In genomic region chr6:3139090-3139903, GRCh38 we compare ENCODE assay signal across 8 cellular contexts. TPM values are rescaled to one million over a fixed set of nuclear protein-coding genes. Genes with fewer than 3 reads are reported as not detected.
A peak's percentile ranks its signal among the peaks of the same experiment; 100 is the strongest.
DNase-seq lines count a peak whose midpoint lies in the region; ATAC-seq and TF ChIP-seq lines count a peak whose summit lies in the region.

No MANE protein-coding gene starts in this region.

- H4K20me1 ChIP-seq in IMR-90 (ENCODE audit: insufficient read depth, low read length): no peaks in the 10 kb centered on the region

- peak overlapping the region; percentile 44 for H2BK5ac ChIP-seq in IMR-90 (ENCODE audit: low read depth, low read length, poor library complexity, severe bottlenecking)

- no peaks in the 10 kb centered on the region for H3K9me3 Mint-ChIP-seq in natural killer cell treated with Interleukin-12 subunit alpha and Interleukin-12 subunit beta and Interleukin-15 and Interleukin-18, amount 100 ng/mL, for 72 hours

- no peak overlapping the region for H4K5ac ChIP-seq in IMR-90 (ENCODE audit: low read depth, low read length)

- H2BK15ac ChIP-seq in IMR-90 (ENCODE audit: low read depth, low read length): 0 out of 3 replicates have a peak overlapping the region, but pooled peaks have one; percentile 6

- H3K27ac ChIP-seq in C4-2B (peak overlapping the region; percentile 79), IMR-90 (ENCODE audit: insufficient read depth, low read length) (peak overlapping the region; percentile 11; the same call in 1 of the 2 replicates), SJCRH30 (no peak overlapping the region), right cardiac atrium (ENCODE audit: low read length) (peak overlapping the region; percentile 51), thyroid gland (peak overlapping the region in 1 of 3 donors; percentile 66)

- peak; percentile 85 for ATAC-seq in IMR-90 (ENCODE audit: low read depth)
- ATAC-seq in right cardiac atrium: peak; percentile 81 to 90
- no peak for ATAC-seq in natural killer cell treated with Interleukin-12 subunit alpha and Interleukin-12 subunit beta and Interleukin-15 and Interleukin-18, amount 100 ng/mL, for 72 hours

- peaks cover 7% of the 10 kb centered on the region for H3K36me3 Mint-ChIP-seq in natural killer cell treated with Interleukin-12 subunit alpha and Interleukin-12 subunit beta and Interleukin-15 and Interleukin-18, amount 100 ng/mL, for 72 hours

- peaks cover 12% of the 10 kb centered on the region; the same call in 1 of the 2 replicates for H3K9me1 ChIP-seq in IMR-90 (ENCODE audit: insufficient read depth, low read length)

- no peak overlapping the region for H3K23ac ChIP-seq in IMR-90 (ENCODE audit: low read depth, low read length)

- peaks cover 0 to 7% of the 10 kb centered on the region in 2 donors for H3K4me1 Mint-ChIP-seq in natural killer cell treated with Interleukin-12 subunit alpha and Interleukin-12 subunit beta and Interleukin-15 and Interleukin-18, amount 100 ng/mL, for 72 hours (ENCODE audit: low read depth in 2 of 2)

- H2BK120ac ChIP-seq in IMR-90 (ENCODE audit: low read depth, low read length): peak overlapping the region; percentile 44

- peak; percentile 91 for DNase-seq in IMR-90
- peak; percentile 56 to 58 for DNase-seq in SJCRH30
- DNase-seq in right cardiac atrium: peak; percentile 50 to 81 (median 75)
- peak; percentile 48 to 69 for DNase-seq in thyroid gland
- DNase-seq in stimulated activated CD8-positive, alpha-beta memory T cell treated with anti-CD3 and anti-CD28 coated beads, Interleukin-4, amount 100 ng/mL, for 48 hours: no peak
- DNase-seq in natural killer cell treated with Interleukin-12 subunit alpha and Interleukin-12 subunit beta and Interleukin-15 and Interleukin-18, amount 100 ng/mL, for 72 hours (ENCODE audit: low spot score): no peak
- DNase-seq in NCI-H128 (lab: John Stamatoyannopoulos, UW; ENCODE audit: unreplicated experiment): no peak

- H2AFZ ChIP-seq in IMR-90 (replicated peaks; ENCODE audit: low read length, poor library complexity): peak overlapping the region; percentile 60

- TF ChIP-seq POLR2A in IMR-90 (IDR thresholded peaks at IDR 0.05; ENCODE audit: low read depth, low read length): no peak
- TF ChIP-seq POLR2A in thyroid gland (IDR thresholded peaks at IDR 0.05): peak in 1 of 2 donors; percentile 22

- no peak overlapping the region; the same call in 1 of the 2 replicates for H3K18ac ChIP-seq in IMR-90 (ENCODE audit: low read depth, low read length)

- CTCF ChIA-PET in IMR-90 (lab: Yijun Ruan, JAX): interaction anchor here (1.0 to 1.3 kb wide), 2 partner anchors 16 to 70 kb away, joined by 3 read pairs; no protein-coding TSS in a partner anchor

- peak overlapping the region; percentile 8; the same call in 1 of the 2 replicates for H3K4me2 ChIP-seq in IMR-90 (ENCODE audit: low read depth, low read length)

- no peak for TF ChIP-seq CTCF in C4-2B (conservative IDR thresholded peaks at IDR 0.05)
- TF ChIP-seq CTCF in IMR-90 (conservative IDR thresholded peaks at IDR 0.05; ENCODE audit: low read depth, low read length): no peak
- no peak for TF ChIP-seq CTCF in thyroid gland (IDR thresholded peaks at IDR 0.05)

- no peaks in the 10 kb centered on the region for H3K27me3 Mint-ChIP-seq in natural killer cell treated with Interleukin-12 subunit alpha and Interleukin-12 subunit beta and Interleukin-15 and Interleukin-18, amount 100 ng/mL, for 72 hours

- H2AK5ac ChIP-seq in IMR-90 (ENCODE audit: low read depth, low read length): peak overlapping the region; percentile 2; the same call in 1 of the 2 replicates

- H3K36me3 ChIP-seq in IMR-90 (ENCODE audit: control insufficient read depth, insufficient read depth, low read length) (peaks cover 16% of the 10 kb centered on the region; the same call in 1 of the 2 replicates), SJCRH30 (no peaks in the 10 kb centered on the region), thyroid gland (peaks cover 0 to 3% of the 10 kb centered on the region in 2 donors)

- H2BK20ac ChIP-seq in IMR-90 (ENCODE audit: low read depth, low read length): peak overlapping the region; percentile 38; the same call in 1 of the 2 replicates

- peak overlapping the region; percentile 33 for H2AK9ac ChIP-seq in IMR-90 (replicated peaks; ENCODE audit: low read depth, low read length, poor library complexity)

- H3K27me3 ChIP-seq in IMR-90 (ENCODE audit: control insufficient read depth, insufficient read depth, low read length) (no peaks in the 10 kb centered on the region), SJCRH30 (no peaks in the 10 kb centered on the region), right cardiac atrium (ENCODE audit: control insufficient read depth, insufficient read depth) (no peaks in the 10 kb centered on the region), thyroid gland (no peaks in the 10 kb centered on the region)

- no peak overlapping the region for H3K9ac ChIP-seq in IMR-90 (ENCODE audit: low read depth, low read length)

- H3K4me3 ChIP-seq in IMR-90 (ENCODE audit: insufficient read depth, low read depth, low read length) (no peak overlapping the region), SJCRH30 (no peak overlapping the region), right cardiac atrium (ENCODE audit: low read length) (no peak overlapping the region), thyroid gland (replicated peaks in 1 of 3) (no peak overlapping the region)

- H3K4me1 ChIP-seq in IMR-90 (ENCODE audit: control insufficient read depth, insufficient read depth, low read length) (peaks cover 14% of the 10 kb centered on the region), SJCRH30 (peaks cover 10% of the 10 kb centered on the region; the same call in 1 of the 2 replicates), right cardiac atrium (ENCODE audit: control insufficient read depth, insufficient read depth, low read length) (no peaks in the 10 kb centered on the region), thyroid gland (peaks cover 11 to 27% of the 10 kb centered on the region in 2 donors)

- no peaks in the 10 kb centered on the region; a peak in 1 of 4 replicates for H3K79me1 ChIP-seq in IMR-90 (ENCODE audit: low read depth in 1 of 2, low read length in 2 of 2)

- H4K8ac ChIP-seq in IMR-90 (ENCODE audit: low read depth in 2 of 2, low read length in 2 of 2): no peak overlapping the region

- WGBS in IMR-90 (ENCODE audit: extremely low coverage in 2 of 2, insufficient read length in 1 of 2), 2 experiments: no CpG with 5 or more reads among the region's 14 CpGs
- 48% methylated on average over 14 of the region's 14 CpGs for WGBS in right cardiac atrium
- 62 to 73% methylated on average over 14 of the region's 14 CpGs for WGBS in thyroid gland, 2 donors

- peak overlapping the region; percentile 6; the same call in 1 of the 2 replicates for H4K91ac ChIP-seq in IMR-90 (ENCODE audit: insufficient read depth, low read depth, low read length)

- BruUV-seq in IMR-90 (replicated peaks; lab: Mats Ljungman, UMichigan): no TSS peak

- H3K4me3 Mint-ChIP-seq in natural killer cell treated with Interleukin-12 subunit alpha and Interleukin-12 subunit beta and Interleukin-15 and Interleukin-18, amount 100 ng/mL, for 72 hours: no peak overlapping the region

- POLR2A ChIA-PET in IMR-90 (lab: Charles Lee; ENCODE audit: unreplicated experiment): interaction anchor here (1.0 kb wide), 1 partner anchor 12 kb away, joined by 3 read pairs; no protein-coding TSS in a partner anchor

- H3K27ac Mint-ChIP-seq in natural killer cell treated with Interleukin-12 subunit alpha and Interleukin-12 subunit beta and Interleukin-15 and Interleukin-18, amount 100 ng/mL, for 72 hours: no peak overlapping the region

- dilution Hi-C loops in IMR-90 (cut with HindIII; ENCODE audit: low sequenced_read_pairs, unreplicated experiment): no loop called here

- H3K14ac ChIP-seq in IMR-90 (replicated peaks; ENCODE audit: low read depth, low read length): peak overlapping the region; percentile 25; the same call in 1 of the 2 replicates

- H3K4ac ChIP-seq in IMR-90 (ENCODE audit: low read depth, low read length): peak overlapping the region; percentile 21; the same call in 1 of the 2 replicates

- H3K56ac ChIP-seq in IMR-90 (ENCODE audit: extremely low read depth, insufficient read depth, low read length): no peak overlapping the region

- peak; percentile 9; the same call in 1 of the 2 replicates for TF ChIP-seq RAD21 in IMR-90 (IDR thresholded peaks at IDR 0.05; ENCODE audit: low read length)

- intact Hi-C loops in IMR-90 (cut with micrococcal nuclease): no loop called here
- intact Hi-C loops in right cardiac atrium (cut with DNase I): loop anchor here in 2 of 4 donors (5.0 to 10.0 kb wide), 2 partner anchors 103 to 596 kb away; no protein-coding TSS in a partner anchor
- intact Hi-C loops in thyroid gland (cut with DNase I): no loop called here

- in situ Hi-C loops in IMR-90 (cut with MboI; ENCODE audit: low sequenced_read_pairs): loop anchor here (25.0 kb wide), 1 partner anchor 598 kb away; no protein-coding TSS in a partner anchor

- H3K9me3 ChIP-seq in IMR-90 (ENCODE audit: control insufficient read depth, insufficient read depth, low read length) (no peaks in the 10 kb centered on the region), SJCRH30 (replicated peaks) (no peaks in the 10 kb centered on the region), right cardiac atrium (ENCODE audit: control insufficient read depth, low read length) (no peaks in the 10 kb centered on the region), thyroid gland (no peaks in the 10 kb centered on the region)

RNA-seq across cellular contexts. Expression of gene TUBB2A, which starts 18.0 kb away (rescaled TPM):
- 164 and 182 TPM in 2 replicates for total RNA-seq in IMR-90 (2012; rRNA removed)
- polyA plus RNA-seq in IMR-90 (2012; rRNA removed): 264 and 300 TPM in 2 replicates
- polyA plus RNA-seq in IMR-90 (2012; cell fraction: cytosol; rRNA removed): 161 and 414 TPM in 2 replicates
- 339 and 399 TPM in 2 replicates for polyA plus RNA-seq in IMR-90 (2012; cell fraction: nucleus; rRNA removed; ENCODE audit: low replicate concordance)
- 10.6 and 16.7 TPM in 2 replicates for total RNA-seq in SJCRH30 (2014; rRNA removed; shearing (Covaris generic))
- 10 to 100 TPM; 24.3 to 30.1 (median 27.5) TPM for total RNA-seq in right cardiac atrium
- 43.1 TPM for polyA plus RNA-seq in right cardiac atrium
- 10 to 100 TPM; 16.3 to 72.5 (median 34.5) TPM for total RNA-seq in thyroid gland
- total RNA-seq in natural killer cell treated with Interleukin-12 subunit alpha and Interleukin-12 subunit beta and Interleukin-15 and Interleukin-18, amount 100 ng/mL, for 72 hours: 1 to 10 TPM; 1.7 to 5.8 TPM

RNA-seq across cellular contexts. Expression of gene BPHL, which starts 20.8 kb away (rescaled TPM):
- total RNA-seq in IMR-90 (2012; rRNA removed): 15.8 and 16.3 TPM in 2 replicates
- 13.8 and 14.7 TPM in 2 replicates for polyA plus RNA-seq in IMR-90 (2012; rRNA removed)
- 7.0 and 8.4 TPM in 2 replicates for polyA plus RNA-seq in IMR-90 (2012; cell fraction: cytosol; rRNA removed)
- 9.6 and 25.1 TPM in 2 replicates for polyA plus RNA-seq in IMR-90 (2012; cell fraction: nucleus; rRNA removed; ENCODE audit: low replicate concordance)
- 7.1 and 7.3 TPM in 2 replicates for total RNA-seq in SJCRH30 (2014; rRNA removed; shearing (Covaris generic))
- total RNA-seq in right cardiac atrium: 10 to 100 TPM in 2 of 4 donors, 1 to 10 TPM in 2; 9.3 to 11.4 (median 10.1) TPM
- polyA plus RNA-seq in right cardiac atrium: 13.1 TPM
- 10 to 100 TPM in 2 of 4 donors, 1 to 10 TPM in 2; 8.6 to 17.5 (median 11.9) TPM for total RNA-seq in thyroid gland
- total RNA-seq in natural killer cell treated with Interleukin-12 subunit alpha and Interleukin-12 subunit beta and Interleukin-15 and Interleukin-18, amount 100 ng/mL, for 72 hours: 1 to 10 TPM; 5.6 to 7.3 TPM

Comparison
In these comparisons a context has a peak if more than half of its experiments do, and no peak if none do; other contexts are left out.
1. ATAC-seq: peak in IMR-90 (single experiment) and right cardiac atrium (2 of 2); none in natural killer cell treated with Interleukin-12 subunit alpha and Interleukin-12 subunit beta and Interleukin-15 and Interleukin-18, amount 100 ng/mL, for 72 hours (0 of 2).
2. DNase-seq: peak in IMR-90 (single experiment), SJCRH30 (2 of 2), right cardiac atrium (3 of 3) and thyroid gland (2 of 2); none in stimulated activated CD8-positive, alpha-beta memory T cell treated with anti-CD3 and anti-CD28 coated beads, Interleukin-4, amount 100 ng/mL, for 48 hours (single experiment), natural killer cell treated with Interleukin-12 subunit alpha and Interleukin-12 subunit beta and Interleukin-15 and Interleukin-18, amount 100 ng/mL, for 72 hours (single experiment) and NCI-H128 (single experiment).